Comparison of ENCODE assay signal across 18 cellular contexts in the genomic region with DNA sequence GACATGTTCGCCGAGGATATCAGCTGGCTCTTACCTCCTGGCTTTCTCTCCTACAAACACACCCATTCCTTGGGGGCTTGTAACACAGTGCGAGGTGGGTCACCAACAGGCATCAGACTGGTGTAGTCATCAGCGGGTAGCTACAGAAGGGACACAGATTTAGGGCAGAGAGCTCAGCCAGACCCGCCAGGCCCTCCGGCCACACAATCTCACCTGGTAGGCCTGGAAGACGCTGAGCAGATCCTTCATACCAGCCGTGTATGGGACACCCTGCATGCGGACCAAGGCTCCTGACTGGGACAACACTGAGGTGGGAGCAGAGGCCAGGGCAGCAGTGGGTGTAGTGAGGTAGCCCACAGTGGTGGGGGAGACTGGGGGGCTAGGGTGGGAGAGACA.
"Had no signal": no experiment of that assay in that cellular context is flagged by ENCODE, and none has a peak within 500 bp of the region (broad histone marks: within the 10 kb centered on the region; RNA-seq: fewer than 3 reads in every experiment).

No MANE protein-coding gene starts in this region.

- H3K9me3 Mint-ChIP-seq: activated naive CD4-positive, alpha-beta T cell treated with anti-CD3 and anti-CD28 coated beads, Interleukin-2, amount 50 U/mL, for 72 hours; activated T-helper 1 cell treated with anti-CD3 and anti-CD28 coated beads, Interleukin-12 subunit alpha, Interleukin-12 subunit beta, Interleukin-2, Interleukin-4 antibody, amounts not matched to agents 30 ng/mL and 10 ng/mL and 1 ng/mL, durations not matched to agents 14 hours and 24 hours and 36 hours; memory B cell; nephron; stimulated activated naive CD8-positive, alpha-beta T cell treated with anti-CD3 and anti-CD28 coated beads, Interleukin-15, amount 100 ng/mL, for 72 hours had no signal

- H3K9me3 ChIP-seq: esophagus muscularis mucosa, gastrocnemius medialis, suprapubic skin, tibial nerve, uterus had no signal

- H3K4me3 ChIP-seq: esophagus muscularis mucosa, gastrocnemius medialis, skin epidermis, suprapubic skin, tibial nerve, uterus had no signal

- H3K36me3 ChIP-seq: gastrocnemius medialis, uterus had no signal

- DNase-seq: activated CD4-positive, alpha-beta T cell treated with anti-CD3 and anti-CD28 coated beads for 4 hours; activated CD4-positive, alpha-beta T cell treated with anti-CD3 and anti-CD28 coated beads, Interleukin-2, amount 50 U/mL, for 48 hours; central memory CD4-positive, alpha-beta T cell; effector memory CD4-positive, alpha-beta T cell; left cardiac atrium; stimulated activated CD4-positive, alpha-beta T cell treated with anti-CD3 and anti-CD28 coated beads, Interleukin-1b, Interleukin-23, amount 100 ng/mL, for 48 hours; uterus had no signal

- H3K27ac Mint-ChIP-seq: memory B cell; stimulated activated naive CD8-positive, alpha-beta T cell treated with anti-CD3 and anti-CD28 coated beads, Interleukin-15, amount 100 ng/mL, for 72 hours had no signal

- H3K27me3 ChIP-seq: esophagus muscularis mucosa, gastrocnemius medialis, suprapubic skin, tibial nerve, uterus had no signal

- H3K36me3 Mint-ChIP-seq: activated naive CD4-positive, alpha-beta T cell treated with anti-CD3 and anti-CD28 coated beads, Interleukin-2, amount 50 U/mL, for 72 hours had no signal

- H3K27ac ChIP-seq: esophagus muscularis mucosa, parathyroid adenoma, skin epidermis, suprapubic skin, tibial nerve, uterus had no signal

- H3K4me3 Mint-ChIP-seq: activated T-helper 1 cell treated with anti-CD3 and anti-CD28 coated beads, Interleukin-12 subunit alpha, Interleukin-12 subunit beta, Interleukin-2, Interleukin-4 antibody, amounts not matched to agents 30 ng/mL and 10 ng/mL and 1 ng/mL, durations not matched to agents 14 hours and 24 hours and 36 hours; memory B cell; nephron; stimulated activated naive CD8-positive, alpha-beta T cell treated with anti-CD3 and anti-CD28 coated beads, Interleukin-15, amount 100 ng/mL, for 72 hours had no signal

- ATAC-seq: activated naive CD4-positive, alpha-beta T cell treated with anti-CD3 and anti-CD28 coated beads, Interleukin-2, amount 50 U/mL, for 72 hours; stimulated activated naive CD8-positive, alpha-beta T cell treated with anti-CD3 and anti-CD28 coated beads, Interleukin-15, amount 100 ng/mL, for 72 hours had no signal

- H3K4me1 ChIP-seq: uterus had no signal

- H3K9ac ChIP-seq: parathyroid adenoma had no signal

- H3K27me3 Mint-ChIP-seq: memory B cell; stimulated activated naive CD8-positive, alpha-beta T cell treated with anti-CD3 and anti-CD28 coated beads, Interleukin-15, amount 100 ng/mL, for 72 hours had no signal
